11 cellular contexts compared by ENCODE assay signal in genomic region chr6:106702046-106702445, GRCh38.
DNase-seq lines count a peak whose midpoint lies in the region; ATAC-seq and TF ChIP-seq lines count a peak whose summit lies in the region.
"Had no signal": no experiment of that assay in that cellular context is flagged by ENCODE, and none has a peak within 500 bp of the region (broad histone marks: within the 10 kb centered on the region; RNA-seq: fewer than 3 reads in every experiment).

No MANE protein-coding gene starts in this region.

- DNase-seq in germinal center (ENCODE audit: low spot score): peak; percentile 54
- DNase-seq in cortex of kidney (lab: John Stamatoyannopoulos, UW): no peak
- DNase-seq in neural progenitor cell (ENCODE audit: low spot score): no peak
- no peak for DNase-seq in NOMO-1 treated with DMSO at 0.1 percent for 48 hours (lab: John Stamatoyannopoulos, UW; ENCODE audit: unreplicated experiment)
- no peak for DNase-seq in KG1 (lab: John Stamatoyannopoulos, UW)
- DNase-seq: heart left ventricle had no signal

- H3K27ac Mint-ChIP-seq in neural progenitor cell: no peak overlapping the region
- H3K27ac Mint-ChIP-seq: brain had no signal

- ATAC-seq in GM18517 (IDR thresholded peaks at IDR 0.05; ENCODE audit: unreplicated experiment) (peak; percentile 54), GM21619 (IDR thresholded peaks at IDR 0.05; ENCODE audit: unreplicated experiment) (peak; percentile 39), HG03442 (IDR thresholded peaks at IDR 0.05; ENCODE audit: unreplicated experiment) (peak; percentile 28)

- H2AFZ ChIP-seq in neural progenitor cell (replicated peaks): no peak overlapping the region

- no peak overlapping the region for H3K9ac ChIP-seq in neural progenitor cell

- peaks cover 27% of the 10 kb centered on the region for H3K4me1 Mint-ChIP-seq in neural progenitor cell
- H3K4me1 Mint-ChIP-seq: brain had no signal

- no peak overlapping the region for H3K4me3 ChIP-seq in neural progenitor cell
- H3K4me3 ChIP-seq: heart left ventricle, thoracic aorta had no signal

- no peaks in the 10 kb centered on the region for H3K27me3 ChIP-seq in neural progenitor cell

- no peaks in the 10 kb centered on the region for H4K20me1 ChIP-seq in neural progenitor cell (ENCODE audit: low read depth)

- H3K9me3 ChIP-seq in neural progenitor cell (ENCODE audit: low read depth): no peaks in the 10 kb centered on the region
- H3K9me3 ChIP-seq: heart left ventricle, thoracic aorta had no signal

- H3K4me1 ChIP-seq in neural progenitor cell: peaks cover 10% of the 10 kb centered on the region
- H3K4me1 ChIP-seq: heart left ventricle had no signal

- peaks cover 9% of the 10 kb centered on the region for H3K9me3 Mint-ChIP-seq in neural progenitor cell

- H3K4me3 Mint-ChIP-seq in neural progenitor cell: no peak overlapping the region
- H3K4me3 Mint-ChIP-seq: brain had no signal

- no peak overlapping the region for H3K27ac ChIP-seq in neural progenitor cell
- H3K27ac ChIP-seq: heart left ventricle, thoracic aorta had no signal

- no peaks in the 10 kb centered on the region for H3F3A ChIP-seq in neural progenitor cell (ENCODE audit: low read depth)

- no peaks in the 10 kb centered on the region for H3K36me3 ChIP-seq in neural progenitor cell
- H3K36me3 ChIP-seq: heart left ventricle, thoracic aorta had no signal

- no peaks in the 10 kb centered on the region for H3K79me2 ChIP-seq in neural progenitor cell (ENCODE audit: low read depth)

- H3K36me3 Mint-ChIP-seq in neural progenitor cell: no peaks in the 10 kb centered on the region
- H3K36me3 Mint-ChIP-seq: brain had no signal

- H3K4me2 ChIP-seq in neural progenitor cell: no peak overlapping the region

- H3K27me3 Mint-ChIP-seq in neural progenitor cell (ENCODE audit: insufficient read depth, low read depth): peaks cover 10% of the 10 kb centered on the region

- TF ChIP-seq CTCF in neural progenitor cell (IDR thresholded peaks at IDR 0.05): no peak
